8 cellular contexts compared by ENCODE assay signal in the genomic region with DNA sequence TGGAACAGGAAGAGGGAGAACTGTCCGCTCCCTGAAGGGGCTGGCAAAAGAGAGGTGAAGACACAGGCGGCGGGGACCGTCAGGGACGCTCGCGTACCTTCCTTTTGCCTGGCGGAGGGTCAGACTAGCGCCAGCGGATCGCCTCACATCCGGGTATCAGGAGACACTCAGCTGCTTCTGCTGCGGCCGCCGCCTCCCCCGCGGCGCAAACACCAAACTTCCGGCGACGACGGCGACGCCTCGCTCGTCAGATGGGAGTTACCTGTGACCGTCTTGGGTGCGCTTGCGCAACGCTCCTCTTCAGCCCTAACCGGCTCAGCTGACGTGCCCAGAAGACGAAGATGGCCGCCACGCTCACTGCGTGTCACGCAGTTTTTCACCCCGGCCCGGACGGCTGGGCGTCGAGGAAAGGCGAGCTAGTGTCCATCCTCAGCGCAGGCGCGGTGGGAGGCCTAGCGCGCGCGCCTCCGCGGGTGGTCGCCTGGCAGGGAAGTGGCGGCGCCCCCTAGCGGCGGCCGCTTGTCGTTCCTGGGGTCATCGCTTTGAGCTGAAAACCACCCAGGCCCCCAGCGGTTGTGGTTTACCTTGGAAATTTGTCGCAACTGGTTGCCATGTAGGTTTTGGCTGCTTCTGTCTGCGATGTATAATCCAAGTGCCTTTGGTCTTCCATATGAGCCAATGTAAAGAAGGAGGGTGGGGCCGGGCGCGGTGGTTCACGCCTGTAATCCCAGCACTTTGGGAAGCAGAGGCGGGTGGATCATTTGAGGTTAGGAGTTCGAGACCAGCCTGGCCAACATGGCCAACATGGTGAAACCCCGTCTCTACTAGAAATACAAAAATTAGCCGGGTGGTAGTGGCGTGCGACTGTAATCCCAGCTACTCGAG. TPM values are rescaled to one million over a fixed set of nuclear protein-coding genes. Genes with fewer than 3 reads are reported as not detected.
DNase-seq lines count a peak whose midpoint lies in the region; ATAC-seq, FAIRE-seq and TF ChIP-seq lines count a peak whose summit lies in the region.

Gene ESCO1, minus strand, starts transcription at position 179 of the 885 bp plus-strand sequence. CDS start 25,861 bp downstream, outside the sequence.

- TF ChIP-seq CTCF in AG09309 (IDR thresholded peaks at IDR 0.05; ENCODE audit: control insufficient read depth, insufficient read depth, low read depth, low read length, missing control alignments) (peak; percentile 75), WI38 (IDR thresholded peaks at IDR 0.05; ENCODE audit: low read depth, low read length) (peak; percentile 60), bronchial epithelial cell (IDR thresholded peaks at IDR 0.05; ENCODE audit: insufficient read depth, low read length, severe bottlenecking) (peak; percentile 99)

- H3K4me3 ChIP-seq in AG09309 (ENCODE audit: control insufficient read depth, low read depth, low read length) = peak within 1 kb of the TSS; percentile 99
- peak within 1 kb of the TSS; percentile 97 for H3K4me3 ChIP-seq in WI38 (ENCODE audit: low read depth, low read length)
- peak within 1 kb of the TSS; percentile 98 for H3K4me3 ChIP-seq in bronchial epithelial cell (ENCODE audit: low read depth, low read length)

- DNase-seq in AG09309 (ENCODE audit: low read depth) (peak; percentile 94), NCI-H2227 (lab: John Stamatoyannopoulos, UW; ENCODE audit: unreplicated experiment) (peak; percentile 99), bronchial epithelial cell (ENCODE audit: low read depth) (peak; percentile 95), iPS-NIHi7 (ENCODE audit: extremely low spot score) (peak; percentile 92), smooth muscle cell of the brain vasculature (ENCODE audit: low read depth, low spot score) (peak; percentile 97)

- peak; percentile 92 for ATAC-seq in GM18907 (IDR thresholded peaks at IDR 0.05; ENCODE audit: unreplicated experiment)
- ATAC-seq in HG03159 (IDR thresholded peaks at IDR 0.05; ENCODE audit: unreplicated experiment) = peak; percentile 86

- peak; percentile 60 for FAIRE-seq in bronchial epithelial cell (lab: Jason Lieb, UNC)

- no peaks in the 10 kb centered on the region for H3K27me3 ChIP-seq in bronchial epithelial cell (ENCODE audit: control insufficient read depth, insufficient read depth, low read length)

- H3K36me3 ChIP-seq in bronchial epithelial cell (ENCODE audit: control insufficient read depth, insufficient read depth, low read length) = no peaks in the 10 kb centered on the region

RNA-seq across cellular contexts. Expression of gene ESCO1, which starts in this region (rescaled TPM):
- total RNA-seq in bronchial epithelial cell = 15.0 and 17.8 TPM in 2 replicates

Comparison
In these comparisons a context has a peak if more than half of its experiments do, and no peak if none do; other contexts are left out.
1. Peak in every context shown above with its lines: DNase-seq, ATAC-seq and H3K4me3 ChIP-seq.